Comparison of ENCODE assay signal across 14 cellular contexts in genomic region chr18:35118641-35119040, GRCh38.
DNase-seq lines count a peak whose midpoint lies in the region; ATAC-seq and TF ChIP-seq lines count a peak whose summit lies in the region.
"Had no signal": no experiment of that assay in that cellular context is flagged by ENCODE, and none has a peak within 500 bp of the region (broad histone marks: within the 10 kb centered on the region; RNA-seq: fewer than 3 reads in every experiment).

No MANE protein-coding gene starts in this region.

- no peak for TF ChIP-seq CTCF in GM23338 (conservative IDR thresholded peaks at IDR 0.05; ENCODE audit: low read depth in 2 of 2)
- no peak for TF ChIP-seq CTCF in right lobe of liver (IDR thresholded peaks at IDR 0.05)
- no peak for TF ChIP-seq CTCF in CD14-positive monocyte (IDR thresholded peaks at IDR 0.05)

- H3K4me3 ChIP-seq in GM23338, result no peak overlapping the region
- H3K4me3 ChIP-seq in right lobe of liver, result no peak overlapping the region
- H3K4me3 ChIP-seq: SJCRH30 had no signal

- ATAC-seq in GM23338 (peak; percentile 13; the same call in 2 of the 3 replicates), right lobe of liver (peak in 2 of 4 donors; percentile 8 to 17), sciatic nerve (peak; percentile 32)

- no peaks in the 10 kb centered on the region for H3F3A ChIP-seq in GM23338 (replicated peaks; ENCODE audit: low read depth)

- 0 out of 2 replicates have a peak, but pooled peaks cover 6% of the 10 kb centered on the region for H3K79me2 ChIP-seq in GM23338 (replicated peaks; ENCODE audit: insufficient read depth)

- no peak overlapping the region for H2AFZ ChIP-seq in GM23338

- H3K27me3 ChIP-seq in GM23338 (ENCODE audit: insufficient read depth) (no peaks in the 10 kb centered on the region), right lobe of liver (no peaks in the 10 kb centered on the region)
- H3K27me3 ChIP-seq: SJCRH30 had no signal

- intact Hi-C loops in right lobe of liver (cut with DNase I), result no loop called here
- intact Hi-C loops in sciatic nerve (cut with DNase I), result no loop called here
- intact Hi-C loops in CD14-positive monocyte (cut with micrococcal nuclease), result no loop called here

- no peaks in the 10 kb centered on the region for H3K36me3 Mint-ChIP-seq in GM23338 (ENCODE audit: low read depth)
- H3K36me3 Mint-ChIP-seq in CD14-positive monocyte, result peaks cover 7 to 17% of the 10 kb centered on the region in 2 donors

- H3K27ac Mint-ChIP-seq in GM23338 (peak overlapping the region; percentile 32; the same call in 1 of the 2 replicates), CD14-positive monocyte (peak overlapping the region in 1 of 7 donors; percentile 23)

- H3K9me3 Mint-ChIP-seq in GM23338 (no peaks in the 10 kb centered on the region), CD14-positive monocyte (peaks cover 1 to 10% (median 4%) of the 10 kb centered on the region in 7 donors)

- no peak overlapping the region for H3K4me3 Mint-ChIP-seq in GM23338
- H3K4me3 Mint-ChIP-seq in CD14-positive monocyte, result no peak overlapping the region

- H3K27ac ChIP-seq in GM23338 (ENCODE audit: low read depth), result no peak overlapping the region
- H3K27ac ChIP-seq in right lobe of liver, result peak overlapping the region; percentile 76 to 92 (median 92)
- H3K27ac ChIP-seq: SJCRH30 had no signal

- H3K4me2 ChIP-seq in GM23338, result no peak overlapping the region

- peaks cover 9% of the 10 kb centered on the region; the same call in 1 of the 2 replicates for H4K20me1 ChIP-seq in GM23338 (replicated peaks; ENCODE audit: insufficient read depth)

- no peaks in the 10 kb centered on the region for H3K36me3 ChIP-seq in GM23338 (ENCODE audit: insufficient read depth)
- H3K36me3 ChIP-seq in right lobe of liver, result no peaks in the 10 kb centered on the region
- H3K36me3 ChIP-seq: SJCRH30 had no signal

- TF ChIP-seq POLR2A in right lobe of liver (IDR thresholded peaks at IDR 0.05), result no peak

- no peak for DNase-seq in GM23338 (ENCODE audit: low spot score)
- peak; percentile 44 for DNase-seq in cerebellum (ENCODE audit: low spot score)
- DNase-seq in right lobe of liver, result no peak
- DNase-seq in sciatic nerve (ENCODE audit: low spot score), result no peak
- DNase-seq in AG08395 (ENCODE audit: low spot score), result no peak
- no peak for DNase-seq in CD14-positive monocyte (ENCODE audit: low spot score)
- no peak for DNase-seq in NCI-H146 treated with DMSO at 0.1 percent for 48 hours (lab: John Stamatoyannopoulos, UW; ENCODE audit: unreplicated experiment)
- DNase-seq in SIG-M5 treated with dmso at 0.1 percent for 504 hours (lab: John Stamatoyannopoulos, UW; ENCODE audit: unreplicated experiment), result no peak
- DNase-seq: aorta; GOT3; NCI-H2171 treated with DMSO at 0.1 percent for 48 hours; NK-92 treated with Interleukin-12 subunit alpha and Interleukin-12 subunit beta, amount 100 ng/mL, for 24 hours; SJCRH30; stimulated activated CD4-positive, alpha-beta T cell treated with anti-CD3 and anti-CD28 coated beads, Interleukin-4, amount 100 ng/mL, for 4 hours had no signal

- H3K9me2 ChIP-seq in GM23338 (ENCODE audit: insufficient read depth), result no peaks in the 10 kb centered on the region

- H3K4me1 Mint-ChIP-seq in GM23338 (peaks cover 27% of the 10 kb centered on the region), CD14-positive monocyte (peaks cover 24% of the 10 kb centered on the region)

- peaks cover 4% of the 10 kb centered on the region for H3K27me3 Mint-ChIP-seq in GM23338 (ENCODE audit: insufficient read depth, low read depth, poor library complexity)
- H3K27me3 Mint-ChIP-seq in CD14-positive monocyte (ENCODE audit: low read depth in 3 of 3), result peaks cover 0 to 3% (median 0%) of the 10 kb centered on the region in 3 donors

- H3K9me3 ChIP-seq in right lobe of liver, result no peaks in the 10 kb centered on the region
- H3K9me3 ChIP-seq: SJCRH30 had no signal

- H3K4me1 ChIP-seq in GM23338 (ENCODE audit: insufficient read depth) (no peaks in the 10 kb centered on the region), right lobe of liver (peaks cover 0 to 40% (median 12%) of the 10 kb centered on the region in 4 donors)
- H3K4me1 ChIP-seq: SJCRH30 had no signal

- WGBS in right lobe of liver (ENCODE audit: insufficient coverage, low coverage, low lambda C conversion rate, missing lambda C conversion rate), result 38% methylated on average over 1 of the region's 3 CpGs

TF ChIP-seq in GM23338, 12 proteins besides CTCF, POLR2A, EP300 and RAD21:
- TF ChIP-seq NANOG (IDR thresholded peaks at IDR 0.05; ENCODE audit: borderline replicate concordance) (no peak), REST (IDR thresholded peaks at IDR 0.05; ENCODE audit: unreplicated experiment) (no peak)
